In genomic region chr1:20149601-20150325, GRCh38 we compare ENCODE assay signal across 17 cellular contexts. TPM values are rescaled to one million over a fixed set of nuclear protein-coding genes. Genes with fewer than 3 reads are reported as not detected.
A peak's percentile ranks its signal among the peaks of the same experiment; 100 is the strongest.
DNase-seq lines count a peak whose midpoint lies in the region; ATAC-seq, FAIRE-seq and TF ChIP-seq lines count a peak whose summit lies in the region.
"Had no signal": no experiment of that assay in that cellular context is flagged by ENCODE, and none has a peak within 500 bp of the region (broad histone marks: within the 10 kb centered on the region; RNA-seq: fewer than 3 reads in every experiment).

No MANE protein-coding gene starts in this region.

- no peaks in the 10 kb centered on the region for H3F3A ChIP-seq in GM23248 (ENCODE audit: insufficient read depth)

- no peak overlapping the region for H3K4me3 Mint-ChIP-seq in natural killer cell treated with Interleukin-12 subunit alpha and Interleukin-12 subunit beta and Interleukin-15 and Interleukin-18, amount 100 ng/mL, for 72 hours
- no peak overlapping the region for H3K4me3 Mint-ChIP-seq in natural killer cell
- H3K4me3 Mint-ChIP-seq: CD8-positive, alpha-beta memory T cell; HFFc6 had no signal

- 93% methylated on average over 22 of the region's 27 CpGs; no CpG with 5 or more reads in 1 of the 2 experiments for WGBS in H1 (ENCODE audit: extremely low coverage in 1 of 2, insufficient coverage in 1 of 2, insufficient read length in 1 of 2, insufficient replicate concordance in 2 of 2, low coverage in 1 of 2, low lambda C conversion rate in 2 of 2, missing lambda C conversion rate in 1 of 2), 2 experiments
- 82 to 88% methylated on average over 18 to 27 of the region's 27 CpGs for WGBS in GM23248 (ENCODE audit: low coverage in 1 of 2, low lambda C conversion rate in 2 of 2, missing lambda C conversion rate in 2 of 2), 2 experiments

- H2BK120ac ChIP-seq in H1 (replicated peaks; ENCODE audit: low read depth, low read length), result no peak overlapping the region

- H2BK20ac ChIP-seq in H1 (ENCODE audit: low read length), result no peak overlapping the region

- no peak overlapping the region for H2AK5ac ChIP-seq in H1 (ENCODE audit: low read depth, low read length)

- H3K27ac ChIP-seq in H1 (ENCODE audit: low read depth, low read length) (no peak overlapping the region), osteoblast (ENCODE audit: low read depth, low read length) (no peak overlapping the region), GM23248 (no peak overlapping the region)
- H3K27ac ChIP-seq: BLaER1, HL-60 had no signal

- no peaks in the 10 kb centered on the region for H3K36me3 Mint-ChIP-seq in natural killer cell treated with Interleukin-12 subunit alpha and Interleukin-12 subunit beta and Interleukin-15 and Interleukin-18, amount 100 ng/mL, for 72 hours
- no peaks in the 10 kb centered on the region for H3K36me3 Mint-ChIP-seq in natural killer cell
- H3K36me3 Mint-ChIP-seq: CD8-positive, alpha-beta memory T cell had no signal

- peak overlapping the region; percentile 46; the same call in 1 of the 2 replicates for H2BK15ac ChIP-seq in H1 (ENCODE audit: low read length)

- H3K4ac ChIP-seq in H1 (replicated peaks; ENCODE audit: insufficient read length, low read depth, low read length), result peak overlapping the region; percentile 72

- peak overlapping the region; percentile 84 for H4K91ac ChIP-seq in H1 (replicated peaks; ENCODE audit: insufficient read length, low read length)

- H3K79me2 ChIP-seq in H1 (ENCODE audit: control insufficient read depth in 1 of 2, insufficient read depth in 2 of 2, low read length in 2 of 2), result no peaks in the 10 kb centered on the region
- H3K79me2 ChIP-seq in osteoblast (ENCODE audit: insufficient read depth, low read length), result no peaks in the 10 kb centered on the region
- H3K79me2 ChIP-seq in GM23248 (ENCODE audit: insufficient read depth), result no peaks in the 10 kb centered on the region

- no peak for FAIRE-seq in H1 (lab: Jason Lieb, UNC)

- in situ Hi-C loops in GM23248 (cut with MboI), result no loop called here

- H3K9me3 ChIP-seq in H1 (ENCODE audit: insufficient read depth in 2 of 2, low read depth in 1 of 2, low read length in 1 of 2), result no peaks in the 10 kb centered on the region
- H3K9me3 ChIP-seq in osteoblast (ENCODE audit: low read depth, low read length), result no peaks in the 10 kb centered on the region
- no peaks in the 10 kb centered on the region for H3K9me3 ChIP-seq in GM23248 (ENCODE audit: low read depth)
- H3K9me3 ChIP-seq: BLaER1, Caco-2, HAP-1 had no signal

- no peak overlapping the region; the same call in 1 of the 2 replicates for H3K18ac ChIP-seq in H1 (ENCODE audit: extremely low read depth, low read length)

- H3K9me3 Mint-ChIP-seq in natural killer cell treated with Interleukin-12 subunit alpha and Interleukin-12 subunit beta and Interleukin-15 and Interleukin-18, amount 100 ng/mL, for 72 hours, result no peaks in the 10 kb centered on the region
- no peaks in the 10 kb centered on the region for H3K9me3 Mint-ChIP-seq in natural killer cell
- H3K9me3 Mint-ChIP-seq: CD8-positive, alpha-beta memory T cell; HFFc6 had no signal

- no peaks in the 10 kb centered on the region for H3K36me3 ChIP-seq in H1 (ENCODE audit: control insufficient read depth in 2 of 4, insufficient read depth in 4 of 4, low read length in 3 of 4)
- no peaks in the 10 kb centered on the region for H3K36me3 ChIP-seq in osteoblast (ENCODE audit: insufficient read depth, low read length)
- H3K36me3 ChIP-seq in GM23248 (ENCODE audit: low read depth), result no peaks in the 10 kb centered on the region
- H3K36me3 ChIP-seq: BLaER1, HAP-1 had no signal

- H4K20me1 ChIP-seq in H1 (replicated peaks in 1 of 2; ENCODE audit: control insufficient read depth in 1 of 2, insufficient read depth in 2 of 2, low read length in 2 of 2), result no peaks in the 10 kb centered on the region
- H4K20me1 ChIP-seq in osteoblast (ENCODE audit: insufficient read depth, low read length), result no peaks in the 10 kb centered on the region
- H4K20me1 ChIP-seq in GM23248 (ENCODE audit: insufficient read depth), result no peaks in the 10 kb centered on the region
- H4K20me1 ChIP-seq: BLaER1 had no signal

- H3K14ac ChIP-seq in H1 (ENCODE audit: insufficient read length), result no peak overlapping the region

- DNase-seq in natural killer cell treated with Interleukin-12 subunit alpha and Interleukin-12 subunit beta and Interleukin-15 and Interleukin-18, amount 100 ng/mL, for 72 hours (ENCODE audit: low spot score), result peak; percentile 22
- DNase-seq in natural killer cell (no peak), H1 (ENCODE audit: low read depth in 1 of 2, low spot score in 2 of 2) (no peak), osteoblast (ENCODE audit: insufficient read length, low spot score, missing footprints) (peak; percentile 73), ureter (ENCODE audit: low spot score) (no peak), GM23248 (no peak)
- DNase-seq in activated CD4-positive, CD25-positive, alpha-beta regulatory T cell (lab: John Stamatoyannopoulos, UW), result no peak
- DNase-seq: 8988T, AML-193, Caco-2, DMS53, GF-D8, HFFc6 had no signal

- CTCF ChIA-PET in H1 (lab: Charles Lee; ENCODE audit: partially characterized antibody), result interaction anchor here (0.8 to 13.5 kb wide), 9 partner anchors 10 to 444 kb away, joined by 3 to 127 read pairs (median 6); partner anchors contain the start of genes PLA2G2A and PLA2G2E

- no peak for TF ChIP-seq EP300 in H1 (IDR thresholded peaks at IDR 0.05; ENCODE audit: borderline replicate concordance in 1 of 2, low read depth in 2 of 2, low read length in 2 of 2)

- POLR2A ChIA-PET in H1 (lab: Charles Lee; ENCODE audit: partially characterized antibody), result no interaction called here

- H2AFZ ChIP-seq in H1 (ENCODE audit: low read length) (no peak overlapping the region), osteoblast (ENCODE audit: low read length) (no peak overlapping the region), GM23248 (no peak overlapping the region)

- H3K9me2 ChIP-seq in GM23248 (ENCODE audit: insufficient read depth), result no peaks in the 10 kb centered on the region

- no peak for ATAC-seq in natural killer cell treated with Interleukin-12 subunit alpha and Interleukin-12 subunit beta and Interleukin-15 and Interleukin-18, amount 100 ng/mL, for 72 hours
- ATAC-seq in natural killer cell, result no peak

- H4K8ac ChIP-seq in H1 (ENCODE audit: extremely low read depth, insufficient read depth, low read length), result 0 out of 2 replicates have a peak overlapping the region, but pooled peaks have one; percentile 9

- no peak overlapping the region for H3K23ac ChIP-seq in H1 (ENCODE audit: insufficient read length)

- H3K23me2 ChIP-seq in H1 (ENCODE audit: low read depth, low read length), result no peaks in the 10 kb centered on the region

- H3K4me1 ChIP-seq in H1 (replicated peaks in 1 of 4; ENCODE audit: control insufficient read depth in 3 of 4, insufficient read depth in 4 of 4, low read length in 3 of 4), result peaks cover 0 to 11% (median 5%) of the 10 kb centered on the region in 4 experiments; a peak in 6 of 7 replicates
- peaks cover 13% of the 10 kb centered on the region for H3K4me1 ChIP-seq in osteoblast (ENCODE audit: insufficient read depth, low read length)
- peaks cover 10% of the 10 kb centered on the region for H3K4me1 ChIP-seq in GM23248 (ENCODE audit: insufficient read depth)
- H3K4me1 ChIP-seq: Caco-2, HAP-1 had no signal

- no peak for TF ChIP-seq RAD21 in H1 (IDR thresholded peaks at IDR 0.05 in 1 of 2, conservative IDR thresholded peaks at IDR 0.05 in 1 of 2; ENCODE audit: low read depth in 2 of 2, low read length in 2 of 2)

- no peaks in the 10 kb centered on the region for H3K27me3 Mint-ChIP-seq in natural killer cell treated with Interleukin-12 subunit alpha and Interleukin-12 subunit beta and Interleukin-15 and Interleukin-18, amount 100 ng/mL, for 72 hours
- H3K27me3 Mint-ChIP-seq in natural killer cell (ENCODE audit: low read depth in 2 of 2), result no peaks in the 10 kb centered on the region

- no peak overlapping the region for H4K5ac ChIP-seq in H1 (ENCODE audit: insufficient read length, low read depth, low read length)

- intact Hi-C loops in natural killer cell (cut with micrococcal nuclease), result no loop called here

- H3K27ac Mint-ChIP-seq in natural killer cell treated with Interleukin-12 subunit alpha and Interleukin-12 subunit beta and Interleukin-15 and Interleukin-18, amount 100 ng/mL, for 72 hours, result no peak overlapping the region
- H3K27ac Mint-ChIP-seq in natural killer cell, result no peak overlapping the region
- H3K27ac Mint-ChIP-seq: CD8-positive, alpha-beta memory T cell; HFFc6 had no signal

- no peak overlapping the region for H3K4me3 ChIP-seq in H1 (ENCODE audit: extremely low read depth in 1 of 4, insufficient read depth in 2 of 4, low read depth in 3 of 4, low read length in 4 of 4)
- H3K4me3 ChIP-seq in osteoblast (ENCODE audit: insufficient read depth, low read length), result no peak overlapping the region
- H3K4me3 ChIP-seq in GM23248, result no peak overlapping the region
- H3K4me3 ChIP-seq: BLaER1, HAP-1 had no signal

- 0 out of 2 replicates have a peak overlapping the region, but pooled peaks have one; percentile 50 for H2BK12ac ChIP-seq in H1 (ENCODE audit: low read depth, low read length)

- no peaks in the 10 kb centered on the region for H3K79me1 ChIP-seq in H1 (ENCODE audit: low read depth, low read length)

- H3K4me2 ChIP-seq in H1 (ENCODE audit: insufficient read depth in 1 of 2, low read depth in 2 of 2, low read length in 2 of 2), result no peak overlapping the region
- no peak overlapping the region for H3K4me2 ChIP-seq in osteoblast (ENCODE audit: insufficient read depth, low read length)
- no peak overlapping the region for H3K4me2 ChIP-seq in GM23248 (ENCODE audit: unreplicated experiment)
- H3K4me2 ChIP-seq: BLaER1 had no signal

- H3K4me1 Mint-ChIP-seq in natural killer cell treated with Interleukin-12 subunit alpha and Interleukin-12 subunit beta and Interleukin-15 and Interleukin-18, amount 100 ng/mL, for 72 hours (ENCODE audit: low read depth in 2 of 2), result peaks cover 10 to 13% of the 10 kb centered on the region in 2 donors
- H3K4me1 Mint-ChIP-seq in natural killer cell, result peaks cover 6 to 18% of the 10 kb centered on the region in 2 donors

- TF ChIP-seq POLR2A in H1 (IDR thresholded peaks at IDR 0.05; ENCODE audit: control extremely low read depth in 1 of 2, low read depth in 2 of 2, low read length in 2 of 2), result no peak

- H3K27me3 ChIP-seq in H1 (replicated peaks in 1 of 4; ENCODE audit: control insufficient read depth in 3 of 4, extremely low read depth in 1 of 4, insufficient read depth in 3 of 4, low read length in 3 of 4), result no peaks in the 10 kb centered on the region
- H3K27me3 ChIP-seq in osteoblast (ENCODE audit: insufficient read depth, low read length), result peaks cover 3% of the 10 kb centered on the region
- no peaks in the 10 kb centered on the region for H3K27me3 ChIP-seq in GM23248 (replicated peaks; ENCODE audit: insufficient read depth)
- H3K27me3 ChIP-seq: BLaER1 had no signal

- H3K56ac ChIP-seq in H1 (replicated peaks; ENCODE audit: insufficient read length, low read depth, low read length), result no peak overlapping the region

- TF ChIP-seq CTCF in natural killer cell (IDR thresholded peaks at IDR 0.05) (no peak), H1 (IDR thresholded peaks at IDR 0.05; ENCODE audit: control extremely low read depth in 1 of 3, insufficient read depth in 1 of 3, low read depth in 1 of 3, low read length in 3 of 3) (no peak), osteoblast (IDR thresholded peaks at IDR 0.05; ENCODE audit: extremely low read depth, low read depth, low read length) (no peak)

- H3K9ac ChIP-seq in H1 (replicated peaks in 1 of 4; ENCODE audit: extremely low read depth in 1 of 4, low read depth in 3 of 4, low read length in 3 of 4) (no peak overlapping the region), GM23248 (no peak overlapping the region)
- H3K9ac ChIP-seq: BLaER1 had no signal

- H2BK5ac ChIP-seq in H1 (ENCODE audit: low read depth, low read length), result no peak overlapping the region

RNA-seq across cellular contexts. Expression of gene PLA2G2F, which starts 10.6 kb away (rescaled TPM):
- not detected for total RNA-seq in natural killer cell treated with Interleukin-12 subunit alpha and Interleukin-12 subunit beta and Interleukin-15 and Interleukin-18, amount 100 ng/mL, for 72 hours
- total RNA-seq in natural killer cell (not detected), osteoblast (not detected in 2 replicates), ureter (19.2 TPM)
- total RNA-seq in H1 (2021; fragmentation: NEBNext Ultra II Directional; extraction: Animal tissue kit (Norgen Biotek cat#: 25700)), result not detected in 2 replicates
- polyA plus RNA-seq in H1 (2011; rRNA removed) (not detected in 2 replicates), GM23248 (2016; fragmentation: Nextera tagmentation; extraction: Ambion mirVana) (not detected in 2 replicates)
- not detected for polyA plus RNA-seq in H1 (2011; cell fraction: cytosol; rRNA removed)
- not detected for polyA plus RNA-seq in H1 (2011; cell fraction: nucleus; rRNA removed)
- polyA plus RNA-seq in H1 (2012, experiment 1 of 2), result not detected in 4 replicates
- not detected for polyA plus RNA-seq in H1 (2012, experiment 2 of 2)
- polyA plus RNA-seq in H1 (2013, experiment 1 of 2), result not detected
- not detected for polyA plus RNA-seq in H1 (2013, experiment 2 of 2)
- polyA minus RNA-seq in H1 (2011; rRNA and poly(A)+ RNA removed), result not detected in 2 replicates
- not detected for polyA minus RNA-seq in H1 (2011; cell fraction: cytosol; rRNA and poly(A)+ RNA removed)
- polyA minus RNA-seq in H1 (2011; cell fraction: nucleus; rRNA and poly(A)+ RNA removed), result not detected
- not detected in 2 replicates for total RNA-seq in GM23248 (2014; rRNA removed; shearing (Covaris generic))
- total RNA-seq: Caco-2; CD8-positive, alpha-beta memory T cell; HFFc6 had no signal
- polyA plus RNA-seq: CD8-positive, alpha-beta memory T cell had no signal

RNA-seq across cellular contexts. Expression of gene PLA2G2D, which starts 30.4 kb away (rescaled TPM):
- not detected for total RNA-seq in natural killer cell treated with Interleukin-12 subunit alpha and Interleukin-12 subunit beta and Interleukin-15 and Interleukin-18, amount 100 ng/mL, for 72 hours
- not detected for total RNA-seq in natural killer cell
- not detected in 2 replicates for total RNA-seq in H1 (2021; fragmentation: NEBNext Ultra II Directional; extraction: Animal tissue kit (Norgen Biotek cat#: 25700))
- not detected in 2 replicates for polyA plus RNA-seq in H1 (2011; rRNA removed)
- polyA plus RNA-seq in H1 (2011; cell fraction: cytosol; rRNA removed), result not detected
- not detected for polyA plus RNA-seq in H1 (2011; cell fraction: nucleus; rRNA removed)
- not detected in 4 replicates for polyA plus RNA-seq in H1 (2012, experiment 1 of 2)
- polyA plus RNA-seq in H1 (2012, experiment 2 of 2), result not detected
- not detected for polyA plus RNA-seq in H1 (2013, experiment 1 of 2)
- polyA plus RNA-seq in H1 (2013, experiment 2 of 2), result not detected
- polyA minus RNA-seq in H1 (2011; rRNA and poly(A)+ RNA removed), result not detected in 2 replicates
- polyA minus RNA-seq in H1 (2011; cell fraction: cytosol; rRNA and poly(A)+ RNA removed), result not detected
- polyA minus RNA-seq in H1 (2011; cell fraction: nucleus; rRNA and poly(A)+ RNA removed), result not detected
- not detected in 2 replicates for total RNA-seq in osteoblast
- total RNA-seq in ureter, result not detected
- total RNA-seq in GM23248 (2014; rRNA removed; shearing (Covaris generic)), result not detected in 2 replicates
- not detected in 2 replicates for polyA plus RNA-seq in GM23248 (2016; fragmentation: Nextera tagmentation; extraction: Ambion mirVana)
- total RNA-seq: Caco-2; CD8-positive, alpha-beta memory T cell; HFFc6 had no signal
- polyA plus RNA-seq: CD8-positive, alpha-beta memory T cell had no signal

RNA-seq across cellular contexts. Expression of gene UBXN10, which starts 36.1 kb away (rescaled TPM):
- total RNA-seq in natural killer cell treated with Interleukin-12 subunit alpha and Interleukin-12 subunit beta and Interleukin-15 and Interleukin-18, amount 100 ng/mL, for 72 hours, result under 1 TPM; 0.26 to 0.56 TPM
- total RNA-seq in natural killer cell, result 1 to 10 TPM; 2.5 to 3.6 (median 3.5) TPM
- 0.43 and 0.44 TPM in 2 replicates for total RNA-seq in H1 (2021; fragmentation: NEBNext Ultra II Directional; extraction: Animal tissue kit (Norgen Biotek cat#: 25700))
- 0.50 and 0.68 TPM in 2 replicates for polyA plus RNA-seq in H1 (2011; rRNA removed)
- polyA plus RNA-seq in H1 (2011; cell fraction: cytosol; rRNA removed), result 0.67 TPM
- 0.48 TPM for polyA plus RNA-seq in H1 (2011; cell fraction: nucleus; rRNA removed)
- 0.48 to 0.86 TPM (median 0.74 TPM) in 4 replicates for polyA plus RNA-seq in H1 (2012, experiment 1 of 2)
- 0.20 TPM for polyA plus RNA-seq in H1 (2012, experiment 2 of 2)
- polyA plus RNA-seq in H1 (2013, experiment 1 of 2), result 0.36 TPM
- polyA plus RNA-seq in H1 (2013, experiment 2 of 2), result 0.40 TPM
- 1.3 and 1.5 TPM in 2 replicates for polyA minus RNA-seq in H1 (2011; rRNA and poly(A)+ RNA removed)
- polyA minus RNA-seq in H1 (2011; cell fraction: cytosol; rRNA and poly(A)+ RNA removed), result 0.22 TPM
- 1.2 TPM for polyA minus RNA-seq in H1 (2011; cell fraction: nucleus; rRNA and poly(A)+ RNA removed)
- total RNA-seq in osteoblast, result under 0.01 TPM in 1 of 2 replicates, not detected in the other
- 3.6 TPM for total RNA-seq in ureter
- total RNA-seq in GM23248 (2014; rRNA removed; shearing (Covaris generic)), result 0.11 TPM in 1 of 2 replicates, not detected in the other
- not detected in 2 replicates for polyA plus RNA-seq in GM23248 (2016; fragmentation: Nextera tagmentation; extraction: Ambion mirVana)
- total RNA-seq: HFFc6 had no signal

RNA-seq across cellular contexts. Expression of gene PLA2G2C, which starts 36.6 kb away (rescaled TPM):
- total RNA-seq in natural killer cell treated with Interleukin-12 subunit alpha and Interleukin-12 subunit beta and Interleukin-15 and Interleukin-18, amount 100 ng/mL, for 72 hours, result under 1 TPM in 1 of 2 donors, not detected in 1; 0.17 TPM
- total RNA-seq in natural killer cell, result not detected
- total RNA-seq in H1 (2021; fragmentation: NEBNext Ultra II Directional; extraction: Animal tissue kit (Norgen Biotek cat#: 25700)), result not detected in 2 replicates
- not detected in 2 replicates for polyA plus RNA-seq in H1 (2011; rRNA removed)
- polyA plus RNA-seq in H1 (2011; cell fraction: cytosol; rRNA removed), result not detected
- polyA plus RNA-seq in H1 (2011; cell fraction: nucleus; rRNA removed), result not detected
- polyA plus RNA-seq in H1 (2012, experiment 1 of 2), result not detected in 4 replicates
- polyA plus RNA-seq in H1 (2012, experiment 2 of 2), result not detected
- not detected for polyA plus RNA-seq in H1 (2013, experiment 1 of 2)
- polyA plus RNA-seq in H1 (2013, experiment 2 of 2), result not detected
- polyA minus RNA-seq in H1 (2011; rRNA and poly(A)+ RNA removed), result not detected in 2 replicates
- polyA minus RNA-seq in H1 (2011; cell fraction: cytosol; rRNA and poly(A)+ RNA removed), result not detected
- polyA minus RNA-seq in H1 (2011; cell fraction: nucleus; rRNA and poly(A)+ RNA removed), result not detected
- total RNA-seq in osteoblast, result not detected in 2 replicates
- not detected for total RNA-seq in ureter
- total RNA-seq in GM23248 (2014; rRNA removed; shearing (Covaris generic)), result not detected in 2 replicates
- not detected in 2 replicates for polyA plus RNA-seq in GM23248 (2016; fragmentation: Nextera tagmentation; extraction: Ambion mirVana)
- total RNA-seq: Caco-2; CD8-positive, alpha-beta memory T cell; HFFc6 had no signal
- polyA plus RNA-seq: CD8-positive, alpha-beta memory T cell had no signal

Comparison
In these comparisons a context has a peak if more than half of its experiments do, and no peak if none do; other contexts are left out.
1. DNase-seq: peak in natural killer cell treated with Interleukin-12 subunit alpha and Interleukin-12 subunit beta and Interleukin-15 and Interleukin-18, amount 100 ng/mL, for 72 hours (single experiment) and osteoblast (single experiment); none in natural killer cell (single experiment), H1 (0 of 2), ureter (single experiment), GM23248 (single experiment) and activated CD4-positive, CD25-positive, alpha-beta regulatory T cell (0 of 4).
2. RNA of gene PLA2G2F, which starts 10.6 kb away (total RNA-seq): 19.2 TPM in ureter (single experiment); not detected in natural killer cell treated with Interleukin-12 subunit alpha and Interleukin-12 subunit beta and Interleukin-15 and Interleukin-18, amount 100 ng/mL, for 72 hours, not detected in natural killer cell, not detected in H1, not detected in osteoblast and not detected in GM23248; every median in the first group is over 10 times any median in the second.